Comparison of ENCODE assay signal across 16 cellular contexts in genomic region chr17:16866436-16866835, GRCh38.
"Had no signal": no experiment of that assay in that cellular context is flagged by ENCODE, and none has a peak within 500 bp of the region (broad histone marks: within the 10 kb centered on the region; RNA-seq: fewer than 3 reads in every experiment).

No MANE protein-coding gene starts in this region.

- H3K27ac ChIP-seq: suprapubic skin had no signal

- H3K9me3 Mint-ChIP-seq: activated naive CD8-positive, alpha-beta T cell treated with anti-CD3 and anti-CD28 coated beads, Interleukin-2, amount 10 ng/mL, durations not matched to agents 7 days and 5 days; central memory CD8-positive, alpha-beta T cell; neural crest cell; stimulated activated naive CD8-positive, alpha-beta T cell treated with anti-CD3 and anti-CD28 coated beads, Interleukin-15, Interleukin-2, amounts not matched to agents 100 ng/mL and 50 ng/mL, for 24 hours had no signal

- H3K36me3 Mint-ChIP-seq: activated naive CD8-positive, alpha-beta T cell treated with anti-CD3 and anti-CD28 coated beads, Interleukin-2, amount 10 ng/mL, durations not matched to agents 7 days and 5 days; brain had no signal

- H3K36me3 ChIP-seq: suprapubic skin had no signal

- ATAC-seq: activated CD4-positive, CD25-positive, alpha-beta regulatory T cell treated with anti-CD3 and anti-CD28 coated beads, Interleukin-2, amount 50 U/mL, for 24 hours had no signal

- DNase-seq: activated CD4-positive, alpha-beta T cell treated with anti-CD3 and anti-CD28 coated beads, Interleukin-2, amount 50 U/mL, for 4 hours; activated naive CD4-positive, alpha-beta T cell; activated naive CD8-positive, alpha-beta T cell treated with anti-CD3 and anti-CD28 coated beads, Interleukin-2, amount 10 ng/mL, durations not matched to agents 7 days and 5 days; activated T-cell treated with anti-CD3 and anti-CD28 coated beads for 4 hours; cortex of kidney; effector CD8-positive, alpha-beta T cell; foreskin fibroblast; glutamatergic neuron; kidney glomerular epithelial cell had no signal

- H3K4me1 Mint-ChIP-seq: activated naive CD8-positive, alpha-beta T cell treated with anti-CD3 and anti-CD28 coated beads, Interleukin-2, amount 10 ng/mL, durations not matched to agents 7 days and 5 days; central memory CD8-positive, alpha-beta T cell; neural crest cell had no signal

- H3K4me1 ChIP-seq: suprapubic skin had no signal

- H3K27ac Mint-ChIP-seq: activated naive CD8-positive, alpha-beta T cell treated with anti-CD3 and anti-CD28 coated beads, Interleukin-2, amount 10 ng/mL, durations not matched to agents 7 days and 5 days; stimulated activated naive CD8-positive, alpha-beta T cell treated with anti-CD3 and anti-CD28 coated beads, Interleukin-15, Interleukin-2, amounts not matched to agents 100 ng/mL and 50 ng/mL, for 24 hours had no signal

- H3K9me3 ChIP-seq: suprapubic skin had no signal

- H3K4me3 ChIP-seq: lung, suprapubic skin had no signal

- H3K27me3 ChIP-seq: suprapubic skin had no signal

- H3K27me3 Mint-ChIP-seq: activated naive CD8-positive, alpha-beta T cell treated with anti-CD3 and anti-CD28 coated beads, Interleukin-2, amount 10 ng/mL, durations not matched to agents 7 days and 5 days; central memory CD8-positive, alpha-beta T cell; stimulated activated naive CD8-positive, alpha-beta T cell treated with anti-CD3 and anti-CD28 coated beads, Interleukin-15, Interleukin-2, amounts not matched to agents 100 ng/mL and 50 ng/mL, for 24 hours had no signal

- H3K4me3 Mint-ChIP-seq: activated naive CD8-positive, alpha-beta T cell treated with anti-CD3 and anti-CD28 coated beads, Interleukin-2, amount 10 ng/mL, durations not matched to agents 7 days and 5 days; brain; central memory CD8-positive, alpha-beta T cell; neural crest cell; stimulated activated naive CD8-positive, alpha-beta T cell treated with anti-CD3 and anti-CD28 coated beads, Interleukin-15, Interleukin-2, amounts not matched to agents 100 ng/mL and 50 ng/mL, for 24 hours had no signal
